Comparison of ENCODE assay signal across 10 cellular contexts in genomic region chr18:58313491-58314032, GRCh38.
DNase-seq lines count a peak whose midpoint lies in the region; ATAC-seq and TF ChIP-seq lines count a peak whose summit lies in the region.
"Had no signal": no experiment of that assay in that cellular context is flagged by ENCODE, and none has a peak within 500 bp of the region (broad histone marks: within the 10 kb centered on the region; RNA-seq: fewer than 3 reads in every experiment).

No MANE protein-coding gene starts in this region.

- H3K4me3 Mint-ChIP-seq in T-cell = no peak overlapping the region
- H3K4me3 Mint-ChIP-seq: activated CD8-positive, alpha-beta memory T cell treated with anti-CD3 and anti-CD28 coated beads, Interleukin-2, amount 10 ng/mL, durations not matched to agents 7 days and 5 days; nephron progenitor cell had no signal

- no peaks in the 10 kb centered on the region for H4K20me1 ChIP-seq in hepatocyte (ENCODE audit: insufficient read depth, poor library complexity, severe bottlenecking)

- no peaks in the 10 kb centered on the region for H3K9me3 ChIP-seq in hepatocyte (ENCODE audit: low read depth)
- no peaks in the 10 kb centered on the region for H3K9me3 ChIP-seq in upper lobe of right lung

- peaks cover 82% of the 10 kb centered on the region for H3K79me2 ChIP-seq in hepatocyte

- intact Hi-C loops in upper lobe of right lung (cut with DNase I) = no loop called here

- H3K27me3 Mint-ChIP-seq in T-cell = no peaks in the 10 kb centered on the region

- CTCF ChIA-PET in T-cell (lab: Charles Lee) = interaction anchor here in 1 of 2 donors (0.7 kb wide), 1 partner anchor 31 kb away, joined by 4 read pairs; no protein-coding TSS in a partner anchor

- WGBS in hepatocyte (ENCODE audit: low lambda C conversion rate, missing lambda C conversion rate) = 80% methylated on average over 5 of the region's 5 CpGs

- DNase-seq in NCI-H1694 (lab: John Stamatoyannopoulos, UW) = peak; percentile 3
- no peak for DNase-seq in NCI-H1694 treated with DMSO at 0.1 percent for 48 hours (lab: John Stamatoyannopoulos, UW)
- no peak for DNase-seq in T-cell
- DNase-seq in hepatocyte (ENCODE audit: low spot score) = no peak
- DNase-seq in upper lobe of right lung = no peak
- no peak for DNase-seq in HuH-7 (ENCODE audit: low spot score)
- DNase-seq in stimulated activated CD4-positive, alpha-beta T cell treated with anti-CD3 and anti-CD28 coated beads, Interleukin-4, amount 100 ng/mL, for 1 hour = no peak
- no peak for DNase-seq in globus pallidus (ENCODE audit: low spot score)
- DNase-seq: activated CD8-positive, alpha-beta memory T cell treated with anti-CD3 and anti-CD28 coated beads, Interleukin-2, amount 10 ng/mL, durations not matched to agents 7 days and 5 days; nephron progenitor cell had no signal

- H3K27ac ChIP-seq in hepatocyte (peak overlapping the region; percentile 65), upper lobe of right lung (peak overlapping the region; percentile 69)

- no peak for TF ChIP-seq CTCF in hepatocyte (IDR thresholded peaks at IDR 0.05; ENCODE audit: poor library complexity)
- no peak for TF ChIP-seq CTCF in upper lobe of right lung (IDR thresholded peaks at IDR 0.05)

- H3K36me3 Mint-ChIP-seq in T-cell = no peaks in the 10 kb centered on the region
- H3K36me3 Mint-ChIP-seq: activated CD8-positive, alpha-beta memory T cell treated with anti-CD3 and anti-CD28 coated beads, Interleukin-2, amount 10 ng/mL, durations not matched to agents 7 days and 5 days had no signal

- POLR2A ChIA-PET in T-cell (lab: Charles Lee) = no interaction called here

- H3K4me3 ChIP-seq in hepatocyte = no peak overlapping the region
- H3K4me3 ChIP-seq in upper lobe of right lung = no peak overlapping the region

- ATAC-seq in T-cell (replicated peaks in 1 of 4) = no peak
- no peak for ATAC-seq in upper lobe of right lung
- ATAC-seq: activated CD8-positive, alpha-beta memory T cell treated with anti-CD3 and anti-CD28 coated beads, Interleukin-2, amount 10 ng/mL, durations not matched to agents 7 days and 5 days had no signal

- peak overlapping the region; percentile 50 to 71 for H3K27ac Mint-ChIP-seq in T-cell
- H3K27ac Mint-ChIP-seq: activated CD8-positive, alpha-beta memory T cell treated with anti-CD3 and anti-CD28 coated beads, Interleukin-2, amount 10 ng/mL, durations not matched to agents 7 days and 5 days; nephron progenitor cell had no signal

- no peaks in the 10 kb centered on the region for H3K9me3 Mint-ChIP-seq in T-cell
- H3K9me3 Mint-ChIP-seq: nephron progenitor cell had no signal

- H3K9me2 ChIP-seq in hepatocyte (replicated peaks; ENCODE audit: insufficient read depth) = no peaks in the 10 kb centered on the region

- no peak overlapping the region for H2AFZ ChIP-seq in hepatocyte

- no peaks in the 10 kb centered on the region for H3K27me3 ChIP-seq in hepatocyte
- no peaks in the 10 kb centered on the region for H3K27me3 ChIP-seq in upper lobe of right lung

- H3K4me2 ChIP-seq in hepatocyte = peak overlapping the region; percentile 32

- H3K36me3 ChIP-seq in hepatocyte (replicated peaks; ENCODE audit: insufficient read depth, low read depth) (no peaks in the 10 kb centered on the region), upper lobe of right lung (no peaks in the 10 kb centered on the region)

- peaks cover 51 to 83% (median 57%) of the 10 kb centered on the region in 3 donors for H3K4me1 Mint-ChIP-seq in T-cell

- H3K4me1 ChIP-seq in hepatocyte (ENCODE audit: insufficient read depth) = peaks cover 36% of the 10 kb centered on the region
- H3K4me1 ChIP-seq in upper lobe of right lung = peaks cover 33% of the 10 kb centered on the region
